Comparison of ENCODE assay signal across 8 cellular contexts in the genomic region with DNA sequence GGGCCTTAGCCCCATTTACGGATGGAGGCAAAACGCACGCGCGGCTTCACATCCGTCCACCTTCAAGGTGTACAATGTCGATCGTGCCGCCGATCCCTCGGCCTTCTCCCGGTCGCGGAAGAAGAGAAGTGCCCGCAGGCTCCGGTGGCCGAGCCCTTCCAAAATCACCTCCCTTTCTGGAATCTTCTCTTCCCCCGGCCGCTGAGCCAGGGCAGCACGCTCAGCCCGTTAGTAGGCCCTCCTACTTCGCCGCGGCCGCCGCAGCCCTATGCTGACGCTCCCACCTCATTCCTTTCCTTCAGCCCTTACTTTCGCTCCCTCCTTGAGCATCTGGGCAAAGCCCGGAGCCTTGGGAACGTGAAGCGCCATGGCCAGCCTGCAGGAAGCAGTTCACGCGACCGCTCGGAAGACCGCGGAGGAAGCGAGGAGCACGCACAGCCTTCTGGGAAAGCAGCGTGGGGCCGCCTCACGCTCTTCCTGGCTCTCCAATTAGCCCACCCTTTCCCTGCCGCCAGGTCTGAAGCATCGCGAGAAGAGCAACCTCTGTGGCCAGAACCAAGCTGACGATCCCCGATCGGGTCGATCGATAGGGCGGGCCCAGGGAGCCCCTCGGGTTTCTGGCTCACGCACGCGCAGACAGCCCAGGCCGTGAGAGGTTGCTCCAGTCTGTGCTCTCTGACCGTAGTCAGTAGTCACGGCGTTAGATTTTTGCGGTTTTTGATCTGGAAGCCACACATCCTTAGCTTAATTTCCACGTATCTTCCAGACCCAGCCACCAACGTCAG. TPM values are rescaled to one million over a fixed set of nuclear protein-coding genes. Genes with fewer than 3 reads are reported as not detected.
DNase-seq lines count a peak whose midpoint lies in the region; ATAC-seq and TF ChIP-seq lines count a peak whose summit lies in the region.

CCT8 (minus strand) TSS at position 427 of the 785 bp plus-strand sequence; CDS start at position 369, 58 bp downstream.

- peak within 1 kb of the TSS; percentile 90 for H3K27ac ChIP-seq in temporal lobe (ENCODE audit: low read depth, low read length)

- H3K9me3 Mint-ChIP-seq in activated naive CD8-positive, alpha-beta T cell (ENCODE audit: low read depth) = peaks cover 4% of the 10 kb centered on the region

- CTCF ChIA-PET in GM10248 (lab: Yijun Ruan, JAX) = interaction anchor here (1.2 to 1.8 kb wide), 3 partner anchors 15 to 303 kb away, joined by 3 to 6 read pairs (median 6); no protein-coding TSS in a partner anchor

- POLR2A ChIA-PET in GM10248 (lab: Yijun Ruan, JAX) = interaction anchor here (1.6 kb wide), 1 partner anchor 226 kb away, joined by 9 read pairs; the partner anchor contains the start of gene BACH1

- H3K4me1 Mint-ChIP-seq in activated naive CD8-positive, alpha-beta T cell (ENCODE audit: low read depth) = peaks cover 50% of the 10 kb centered on the region

- no peak for TF ChIP-seq CTCF in GM10248 (IDR thresholded peaks at IDR 0.05; ENCODE audit: control extremely low read depth, extremely low read depth, low read depth, missing control alignments)

- H3K27me3 Mint-ChIP-seq in activated naive CD8-positive, alpha-beta T cell = no peaks in the 10 kb centered on the region

- peaks cover 11% of the 10 kb centered on the region for H3K36me3 Mint-ChIP-seq in activated naive CD8-positive, alpha-beta T cell

- peak within 1 kb of the TSS; percentile 100 for H3K4me3 Mint-ChIP-seq in activated naive CD8-positive, alpha-beta T cell

- peak; percentile 90 for ATAC-seq in HG02623 (IDR thresholded peaks at IDR 0.05; ENCODE audit: unreplicated experiment)

- H3K27ac Mint-ChIP-seq in activated naive CD8-positive, alpha-beta T cell = peak within 1 kb of the TSS; percentile 100

- DNase-seq in GM10248 (ENCODE audit: extremely low spot score) (peak; percentile 96), NCI-H1105 (lab: John Stamatoyannopoulos, UW) (peak; percentile 99), SKM-1 treated with dmso at 0.1 percent for 144 hours (lab: John Stamatoyannopoulos, UW; ENCODE audit: unreplicated experiment) (peak; percentile 99), glomerular endothelial cell (ENCODE audit: extremely low read depth, low read depth, low spot score) (peak; percentile 96), occipital lobe (lab: John Stamatoyannopoulos, UW) (peak; percentile 98)

RNA-seq across cellular contexts. Expression of gene CCT8, which starts in this region (rescaled TPM):
- total RNA-seq in glomerular endothelial cell (171 and 188 TPM in 2 replicates), occipital lobe (310 TPM), temporal lobe (198 TPM)

Comparison
In these comparisons a context has a peak if more than half of its experiments do, and no peak if none do; other contexts are left out.
1. Peak in every context shown above with its lines: DNase-seq, ATAC-seq and H3K27ac ChIP-seq.